ENCODE assay signal across 8 cellular contexts in genomic region chr2:8676915-8677645, GRCh38. TPM values are rescaled to one million over a fixed set of nuclear protein-coding genes. Genes with fewer than 3 reads are reported as not detected.
A peak's percentile ranks its signal among the peaks of the same experiment; 100 is the strongest.
DNase-seq lines count a peak whose midpoint lies in the region; ATAC-seq and TF ChIP-seq lines count a peak whose summit lies in the region.

No MANE protein-coding gene starts in this region.

- H3K27me3 Mint-ChIP-seq in Calu3 (ENCODE audit: unreplicated experiment): no peaks in the 10 kb centered on the region

- peak overlapping the region; percentile 98 for H3K4me3 Mint-ChIP-seq in Calu3 (ENCODE audit: low read depth, unreplicated experiment)

- H3K27ac ChIP-seq in dorsolateral prefrontal cortex: peak overlapping the region in 58 of 59 donors; percentile 49 to 99 (median 88)
- peak overlapping the region; percentile 77 for H3K27ac ChIP-seq in muscle layer of duodenum (ENCODE audit: low read length)

- H3K36me3 ChIP-seq in muscle layer of duodenum (ENCODE audit: control insufficient read depth in 1 of 2, insufficient read depth in 2 of 2, low read length in 2 of 2): no peaks in the 10 kb centered on the region

- H3K27ac Mint-ChIP-seq in Calu3 (ENCODE audit: unreplicated experiment): peak overlapping the region; percentile 99

- no peaks in the 10 kb centered on the region for H3K27me3 ChIP-seq in dorsolateral prefrontal cortex
- H3K27me3 ChIP-seq in muscle layer of duodenum (ENCODE audit: low read depth, low read length): no peaks in the 10 kb centered on the region

- no TSS peak for BruUV-seq in Calu3 (replicated peaks; lab: Mats Ljungman, UMichigan)

- ATAC-seq in GM21737 (IDR thresholded peaks at IDR 0.05; ENCODE audit: unreplicated experiment): no peak
- ATAC-seq in GM18511 (IDR thresholded peaks at IDR 0.05; ENCODE audit: unreplicated experiment): no peak

- H3K4me3 ChIP-seq in dorsolateral prefrontal cortex (peak overlapping the region; percentile 35 to 93 (median 67)), muscle layer of duodenum (ENCODE audit: low read depth in 1 of 2, low read length in 2 of 2) (peak overlapping the region; percentile 67 to 69)

- DNase-seq in Calu3 (peak; percentile 35), NCI-H2196 (lab: John Stamatoyannopoulos, UW; ENCODE audit: unreplicated experiment) (peak; percentile 81), dorsolateral prefrontal cortex (peak in 1 of 10 donors; percentile 26), epidermal melanocyte (ENCODE audit: insufficient read length, low spot score) (no peak), NCI-H187 treated with DMSO at 0.1 percent for 48 hours (lab: John Stamatoyannopoulos, UW) (no peak)

- CTCF ChIA-PET in Calu3 (lab: Charles Lee): interaction anchor here (0.5 to 0.8 kb wide), 3 partner anchors 370 to 1428 kb away, joined by 3 to 15 read pairs (median 4); no protein-coding TSS in a partner anchor

- peaks cover 5 to 7% of the 10 kb centered on the region in 2 donors for H3K9me3 ChIP-seq in muscle layer of duodenum (ENCODE audit: control insufficient read depth in 1 of 2, low read length in 2 of 2)

- peaks cover 59% of the 10 kb centered on the region for H3K36me3 Mint-ChIP-seq in Calu3 (ENCODE audit: insufficient read depth, unreplicated experiment)

- peaks cover 9 to 17% of the 10 kb centered on the region in 2 donors for H3K4me1 ChIP-seq in muscle layer of duodenum (ENCODE audit: control insufficient read depth in 1 of 2, insufficient read depth in 2 of 2, low read length in 2 of 2)

- H3K9me3 Mint-ChIP-seq in Calu3 (ENCODE audit: low read depth, unreplicated experiment): peaks cover 10% of the 10 kb centered on the region

- peaks cover 37% of the 10 kb centered on the region for H3K4me1 Mint-ChIP-seq in Calu3 (ENCODE audit: low read depth, unreplicated experiment)

- TF ChIP-seq CTCF in Calu3 (IDR thresholded peaks at IDR 0.05; ENCODE audit: unreplicated experiment) (no peak), dorsolateral prefrontal cortex (IDR thresholded peaks at IDR 0.05 in 54 of 56, conservative IDR thresholded peaks at IDR 0.05 in 2 of 56; ENCODE audit: low read depth in 1 of 56, partially characterized antibody in 56 of 56) (peak in 2 of 56 donors; percentile 2)

- intact Hi-C loops in Calu3 (cut with micrococcal nuclease; ENCODE audit: unreplicated experiment) (loop anchor here (5.0 kb wide), 1 partner anchor 290 kb away; no protein-coding TSS in a partner anchor), dorsolateral prefrontal cortex (cut with DNase I) (loop anchor here (2.0 to 10.0 kb wide), 3 partner anchors 142 to 418 kb away; no protein-coding TSS in a partner anchor)

RNA-seq across cellular contexts. Expression of gene ID2, which starts 4.8 kb away (rescaled TPM):
- total RNA-seq in Calu3 (2022) (77.8 and 92.5 TPM in 2 replicates), dorsolateral prefrontal cortex (100 to 1,000 TPM in 103 of 120 experiments, 10 to 100 TPM in 17; 73.4 to 233 (median 124) TPM)

Comparison
In these comparisons a context has a peak if more than half of its experiments do, and no peak if none do; other contexts are left out.
1. DNase-seq: peak in Calu3 (single experiment) and NCI-H2196 (single experiment); none in epidermal melanocyte (single experiment) and NCI-H187 treated with DMSO at 0.1 percent for 48 hours (single experiment).